ENCODE assay signal across 8 cellular contexts in the genomic region with DNA sequence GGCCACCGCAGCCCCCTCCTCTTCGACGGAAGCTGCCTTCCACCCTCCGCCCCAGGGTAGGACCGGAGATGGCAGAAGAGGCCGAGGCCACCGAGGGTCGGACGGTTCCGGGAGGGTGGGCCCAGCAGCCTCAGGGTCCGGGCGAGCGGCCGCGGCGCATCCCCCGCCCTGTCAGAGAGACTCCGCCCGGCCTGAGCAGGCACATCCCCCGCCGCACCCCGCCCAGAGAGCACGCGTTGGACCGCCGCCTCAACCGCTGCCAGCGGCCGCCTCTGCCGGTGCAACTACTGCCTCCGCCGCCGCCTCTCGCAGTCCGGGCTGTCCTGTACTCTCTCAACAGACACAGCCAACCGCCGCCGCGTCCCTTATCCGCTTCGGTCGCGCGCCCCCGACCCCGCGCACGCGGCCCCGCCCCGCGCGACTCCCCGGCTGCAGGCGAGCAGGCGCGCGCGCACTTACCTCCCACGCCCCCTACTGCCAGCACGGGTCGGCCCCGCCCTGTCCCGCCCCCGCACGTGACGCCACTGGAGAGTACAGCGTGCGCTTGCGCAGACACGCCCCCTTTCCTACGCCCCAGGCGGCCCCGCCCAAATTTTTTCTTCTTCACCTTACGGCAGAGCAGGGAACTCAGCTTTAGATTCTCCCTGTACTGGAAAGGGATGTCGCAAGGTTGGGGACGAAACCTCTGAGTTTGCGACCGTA. TPM values are rescaled to one million over a fixed set of nuclear protein-coding genes. Genes with fewer than 3 reads are reported as not detected.
DNase-seq lines count a peak whose midpoint lies in the region; ATAC-seq, FAIRE-seq and TF ChIP-seq lines count a peak whose summit lies in the region.

A gene with protein sequence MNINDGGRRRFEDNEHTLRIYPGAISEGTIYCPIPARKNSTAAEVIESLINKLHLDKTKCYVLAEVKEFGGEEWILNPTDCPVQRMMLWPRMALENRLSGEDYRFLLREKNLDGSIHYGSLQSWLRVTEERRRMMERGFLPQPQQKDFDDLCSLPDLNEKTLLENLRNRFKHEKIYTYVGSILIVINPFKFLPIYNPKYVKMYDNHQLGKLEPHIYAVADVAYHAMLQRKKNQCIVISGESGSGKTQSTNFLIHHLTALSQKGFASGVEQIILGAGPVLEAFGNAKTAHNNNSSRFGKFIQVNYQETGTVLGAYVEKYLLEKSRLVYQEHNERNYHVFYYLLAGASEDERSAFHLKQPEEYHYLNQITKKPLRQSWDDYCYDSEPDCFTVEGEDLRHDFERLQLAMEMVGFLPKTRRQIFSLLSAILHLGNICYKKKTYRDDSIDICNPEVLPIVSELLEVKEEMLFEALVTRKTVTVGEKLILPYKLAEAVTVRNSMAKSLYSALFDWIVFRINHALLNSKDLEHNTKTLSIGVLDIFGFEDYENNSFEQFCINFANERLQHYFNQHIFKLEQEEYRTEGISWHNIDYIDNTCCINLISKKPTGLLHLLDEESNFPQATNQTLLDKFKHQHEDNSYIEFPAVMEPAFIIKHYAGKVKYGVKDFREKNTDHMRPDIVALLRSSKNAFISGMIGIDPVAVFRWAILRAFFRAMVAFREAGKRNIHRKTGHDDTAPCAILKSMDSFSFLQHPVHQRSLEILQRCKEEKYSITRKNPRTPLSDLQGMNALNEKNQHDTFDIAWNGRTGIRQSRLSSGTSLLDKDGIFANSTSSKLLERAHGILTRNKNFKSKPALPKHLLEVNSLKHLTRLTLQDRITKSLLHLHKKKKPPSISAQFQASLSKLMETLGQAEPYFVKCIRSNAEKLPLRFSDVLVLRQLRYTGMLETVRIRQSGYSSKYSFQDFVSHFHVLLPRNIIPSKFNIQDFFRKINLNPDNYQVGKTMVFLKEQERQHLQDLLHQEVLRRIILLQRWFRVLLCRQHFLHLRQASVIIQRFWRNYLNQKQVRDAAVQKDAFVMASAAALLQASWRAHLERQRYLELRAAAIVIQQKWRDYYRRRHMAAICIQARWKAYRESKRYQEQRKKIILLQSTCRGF (N-terminal part only) (minus strand): TSS at position 453 of the 702 bp plus-strand sequence. CDS start 71,587 bp downstream, outside the sequence.

- TF ChIP-seq CTCF in choroid plexus epithelial cell (conservative IDR thresholded peaks at IDR 0.05; ENCODE audit: low read depth, low read length) (no peak), kidney (IDR thresholded peaks at IDR 0.05; ENCODE audit: borderline replicate concordance, extremely low read depth, insufficient read depth) (no peak)

- peaks cover 8 to 21% of the 10 kb centered on the region in 2 donors for H3K4me1 ChIP-seq in kidney (ENCODE audit: control insufficient read depth in 1 of 2, insufficient read depth in 1 of 2, low read depth in 1 of 2, low read length in 2 of 2)

- peak; percentile 81 for ATAC-seq in GM19324 (IDR thresholded peaks at IDR 0.05; ENCODE audit: low FRiP score, unreplicated experiment)
- ATAC-seq in HG03460 (IDR thresholded peaks at IDR 0.05; ENCODE audit: unreplicated experiment): peak; percentile 62

- FAIRE-seq in kidney (lab: Jason Lieb, UNC): no peak

- H3K9me3 ChIP-seq in kidney (ENCODE audit: control insufficient read depth in 1 of 2, low read length in 2 of 2): no peaks in the 10 kb centered on the region

- intact Hi-C loops in kidney (cut with DNase I): no loop called here

- no peaks in the 10 kb centered on the region for H3K36me3 ChIP-seq in kidney (ENCODE audit: control insufficient read depth in 1 of 2, insufficient read depth in 2 of 2, low read length in 2 of 2)

- peak within 1 kb of the TSS; percentile 97 to 99 for H3K27ac ChIP-seq in kidney (ENCODE audit: low read depth in 2 of 2, low read length in 2 of 2)

- peak within 1 kb of the TSS; percentile 91 to 96 for H3K9ac ChIP-seq in kidney (ENCODE audit: low read length in 2 of 2)

- H3K4me3 ChIP-seq in choroid plexus epithelial cell (ENCODE audit: low read depth, low read length) (peak within 1 kb of the TSS; percentile 99), kidney (ENCODE audit: low read length in 2 of 2) (peak within 1 kb of the TSS; percentile 98 to 100)

- DNase-seq in AG20443 (ENCODE audit: low spot score): peak; percentile 99
- DNase-seq in NCI-H524 treated with DMSO at 0.1 percent for 48 hours (lab: John Stamatoyannopoulos, UW): peak; percentile 99
- peak; percentile 99 to 100 for DNase-seq in activated CD4-positive, alpha-beta T cell treated with anti-CD3 and anti-CD28 coated beads for 4 hours
- DNase-seq in choroid plexus epithelial cell (ENCODE audit: low read depth): peak; percentile 99
- DNase-seq in kidney: peak; percentile 100
- DNase-seq in stimulated activated CD4-positive, alpha-beta T cell treated with anti-CD3 and anti-CD28 coated beads, Interleukin-15, amount 100 ng/mL, for 1 hour (ENCODE audit: low read depth in 1 of 2, low spot score in 1 of 2): peak; percentile 98 to 99

RNA-seq across cellular contexts. Expression of the gene that starts here (rescaled TPM):
- total RNA-seq in kidney: 132 TPM
- polyA plus RNA-seq in kidney (ENCODE audit: insufficient read depth, low read depth, low replicate concordance): 5.5 TPM

Comparison
In these comparisons a context has a peak if more than half of its experiments do, and no peak if none do; other contexts are left out.
1. Peak in every context shown above with its lines: DNase-seq, ATAC-seq, H3K4me3 ChIP-seq and H3K27ac ChIP-seq.